ENCODE assay signal across 1 cellular context in genomic region chr2:128668946-128669345, GRCh38.
TF ChIP-seq lines count a peak whose summit lies in the region.

No MANE protein-coding gene starts in this region.

TF ChIP-seq in H1, 55 proteins besides CTCF, POLR2A, EP300 and RAD21:
- TF ChIP-seq SIX5 (IDR thresholded peaks at IDR 0.05; ENCODE audit: low read depth, low read length) (no peak), HDAC2 (IDR thresholded peaks at IDR 0.05; ENCODE audit: borderline replicate concordance in 1 of 2, low read depth in 2 of 2, low read length in 2 of 2) (no peak), FOSL1 (IDR thresholded peaks at IDR 0.05; ENCODE audit: insufficient read depth, low read depth, low read length) (no peak), SRF (IDR thresholded peaks at IDR 0.05; ENCODE audit: low read depth, low read length) (no peak), KDM5A (IDR thresholded peaks at IDR 0.05; ENCODE audit: low read length) (no peak), EGR1 (IDR thresholded peaks at IDR 0.05; ENCODE audit: borderline replicate concordance, low read depth, low read length) (no peak), HDAC6 (IDR thresholded peaks at IDR 0.05; ENCODE audit: low read depth, low read length) (no peak)
